ENCODE assay signal across 1 cellular context in genomic region chr20:33401042-33401921, GRCh38.
TF ChIP-seq lines count a peak whose summit lies in the region.

CDK5RAP1 (minus strand) TSS chr20:33401519; CDS start chr20:33397064, 4,455 bp downstream.

TF ChIP-seq in K562, 482 proteins besides CTCF, POLR2A, EP300 and RAD21 (continued from another document and continues in another):
- peak; percentile 28 for TF ChIP-seq CHD7 (IDR thresholded peaks at IDR 0.05; ENCODE audit: low read depth, low read length)
- TF ChIP-seq C11orf30 (IDR thresholded peaks at IDR 0.05; ENCODE audit: low read depth) = peak; percentile 97
- TF ChIP-seq ZNF24 (IDR thresholded peaks at IDR 0.05) = peak; percentile 74
- peak; percentile 42; the same call in 1 of the 2 replicates for TF ChIP-seq TCF3 (CRISPR knock-in tag; IDR thresholded peaks at IDR 0.05)
- TF ChIP-seq TFAP4 (CRISPR knock-in tag; IDR thresholded peaks at IDR 0.05; ENCODE audit: borderline replicate concordance) = peak; percentile 76
- TF ChIP-seq SMARCA5 (IDR thresholded peaks at IDR 0.05) = peak; percentile 50; the same call in 1 of the 2 replicates
- peak; percentile 80 for TF ChIP-seq PKNOX1 (IDR thresholded peaks at IDR 0.05)
- 0 out of 4 replicates have a peak, but pooled peaks of 1 of the 2 experiments have one; percentile 55 for TF ChIP-seq ETV6 (IDR thresholded peaks at IDR 0.05; ENCODE audit: borderline replicate concordance in 1 of 2, low read depth in 2 of 2, low read length in 1 of 2)
- TF ChIP-seq ETV6 (CRISPR knock-in tag; IDR thresholded peaks at IDR 0.05; ENCODE audit: borderline replicate concordance) = no peak
- peak; percentile 81 for TF ChIP-seq JUND (IDR thresholded peaks at IDR 0.05; ENCODE audit: borderline replicate concordance, low read depth, low read length)
- peak; percentile 43; the same call in 1 of the 3 replicates for TF ChIP-seq JUND (tag; IDR thresholded peaks at IDR 0.05; ENCODE audit: borderline replicate concordance, low read depth, low read length)
- TF ChIP-seq UBTF (IDR thresholded peaks at IDR 0.05; ENCODE audit: borderline replicate concordance in 1 of 2, low read depth in 2 of 2, low read length in 2 of 2) = peak; percentile 98 to 99
- TF ChIP-seq RAD51 (IDR thresholded peaks at IDR 0.05; ENCODE audit: borderline replicate concordance, low read depth) = no peak
- peak; percentile 65; the same call in 1 of the 2 replicates for TF ChIP-seq GATAD2A (IDR thresholded peaks at IDR 0.05)
- TF ChIP-seq NR4A1 (CRISPR knock-in tag; IDR thresholded peaks at IDR 0.05) = 0 out of 2 replicates have a peak, but pooled peaks have one; percentile 64
- TF ChIP-seq NR4A1 (tag; IDR thresholded peaks at IDR 0.05) = no peak; the same call in 1 of the 2 replicates
- TF ChIP-seq PHF20 (IDR thresholded peaks at IDR 0.05; ENCODE audit: partially characterized antibody) = peak; percentile 98
- no peak for TF ChIP-seq EZH2 (IDR thresholded peaks at IDR 0.05; ENCODE audit: borderline replicate concordance, low read depth, low read length)
- peak; percentile 66; the same call in 1 of the 2 replicates for TF ChIP-seq ZZZ3 (IDR thresholded peaks at IDR 0.05)
- peak; percentile 66; the same call in 1 of the 2 replicates for TF ChIP-seq PHF21A (IDR thresholded peaks at IDR 0.05; ENCODE audit: borderline replicate concordance, low read depth)
- peak; percentile 76 for TF ChIP-seq MBD2 (IDR thresholded peaks at IDR 0.05; ENCODE audit: borderline replicate concordance, low read depth)
- peak; percentile 79 for TF ChIP-seq E2F1 (CRISPR knock-in tag; IDR thresholded peaks at IDR 0.05)
- no peak for TF ChIP-seq ZBTB43 (CRISPR knock-in tag; IDR thresholded peaks at IDR 0.05)
- TF ChIP-seq FIP1L1 (IDR thresholded peaks at IDR 0.05; ENCODE audit: low read depth, low read length, poor library complexity, severe bottlenecking) = no peak
- TF ChIP-seq ZNF253 (CRISPR knock-in tag; conservative IDR thresholded peaks at IDR 0.05) = no peak
- TF ChIP-seq HMGXB4 (CRISPR knock-in tag; IDR thresholded peaks at IDR 0.05) = peak; percentile 41; the same call in 1 of the 2 replicates
- peak; percentile 93 for TF ChIP-seq PHF8 (IDR thresholded peaks at IDR 0.05; ENCODE audit: borderline replicate concordance, low read length)
- peak; percentile 77 for TF ChIP-seq POLR2H (tag; IDR thresholded peaks at IDR 0.05; ENCODE audit: low read depth)
- no peak for TF ChIP-seq FOXA1 (IDR thresholded peaks at IDR 0.05; ENCODE audit: borderline replicate concordance)
- no peak for TF ChIP-seq HMG20A (CRISPR knock-in tag; conservative IDR thresholded peaks at IDR 0.05)
- no peak for TF ChIP-seq MTA1 (IDR thresholded peaks at IDR 0.05; ENCODE audit: borderline replicate concordance)
- no peak for TF ChIP-seq FOS (IDR thresholded peaks at IDR 0.05; ENCODE audit: extremely low read depth, insufficient read length)
- no peak for TF ChIP-seq OTX1 (CRISPR knock-in tag; IDR thresholded peaks at IDR 0.05)
- TF ChIP-seq ZNF75A (CRISPR knock-in tag; IDR thresholded peaks at IDR 0.05) = no peak
- TF ChIP-seq MIER1 (IDR thresholded peaks at IDR 0.05; ENCODE audit: low read depth) = peak; percentile 73; the same call in 1 of the 2 replicates
- TF ChIP-seq RBBP5 (IDR thresholded peaks at IDR 0.05; ENCODE audit: borderline replicate concordance, insufficient read depth, low read length, poor library complexity, severe bottlenecking) = peak; percentile 98
- TF ChIP-seq SMARCA4 (IDR thresholded peaks at IDR 0.05) = 0 out of 2 replicates have a peak, but pooled peaks have one; percentile 30
- TF ChIP-seq RNF2 (IDR thresholded peaks at IDR 0.05) = peak; percentile 59; the same call in 1 of the 2 replicates
